9 cellular contexts compared by ENCODE assay signal in the genomic region with DNA sequence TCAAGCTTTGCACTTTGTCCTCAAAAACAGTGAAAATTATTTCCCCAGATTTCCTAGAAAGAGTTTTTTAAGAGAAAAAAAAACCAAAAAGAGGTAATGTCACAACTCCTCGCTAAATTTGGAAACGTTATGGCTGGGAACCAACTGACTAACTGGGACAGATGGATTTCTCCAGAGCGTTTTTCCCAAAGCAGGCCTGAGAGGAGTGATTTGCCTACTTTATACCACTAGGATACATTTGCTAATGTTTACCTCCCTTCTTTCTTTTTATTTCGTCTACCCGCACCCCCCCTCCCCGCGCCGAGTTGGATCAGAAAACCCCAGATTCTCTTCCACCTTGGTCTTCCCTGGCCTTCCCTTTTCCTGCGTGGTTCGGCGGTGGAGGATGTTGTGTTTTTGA. TPM values are rescaled to one million over a fixed set of nuclear protein-coding genes. Genes with fewer than 3 reads are reported as not detected.
DNase-seq lines count a peak whose midpoint lies in the region; ATAC-seq, FAIRE-seq and TF ChIP-seq lines count a peak whose summit lies in the region.
"Had no signal": no experiment of that assay in that cellular context is flagged by ENCODE, and none has a peak within 500 bp of the region (broad histone marks: within the 10 kb centered on the region; RNA-seq: fewer than 3 reads in every experiment).

No MANE protein-coding gene starts in this region.

- H3K4me1 Mint-ChIP-seq in brain, result peaks cover 91% of the 10 kb centered on the region

- H3K4me3 ChIP-seq in NB4 (ENCODE audit: low read depth, low read length), result peak overlapping the region; percentile 56
- H3K4me3 ChIP-seq in mesodermal cell (ENCODE audit: extremely low read depth, insufficient read depth, low read length, poor library complexity, severe bottlenecking), result peak overlapping the region; percentile 12

- FAIRE-seq in D721Med (lab: Jason Lieb, UNC), result no peak

- TF ChIP-seq CTCF in AG09319 (IDR thresholded peaks at IDR 0.05; ENCODE audit: low read depth, low read length), result no peak; the same call in 1 of the 2 replicates
- no peak for TF ChIP-seq CTCF in NB4 (IDR thresholded peaks at IDR 0.05; ENCODE audit: low read depth, low read length)
- peak; percentile 17 to 27 for TF ChIP-seq CTCF in brain (conservative IDR thresholded peaks at IDR 0.05)
- TF ChIP-seq CTCF in D721Med (IDR thresholded peaks at IDR 0.05; ENCODE audit: insufficient read depth, missing control alignments), result no peak

- no peaks in the 10 kb centered on the region for H3K27me3 Mint-ChIP-seq in brain

- peak; percentile 14 for DNase-seq in AG09319 (ENCODE audit: extremely low read depth, low read depth)
- no peak for DNase-seq in NB4 (ENCODE audit: low read depth)
- no peak for DNase-seq in cortex of kidney (lab: John Stamatoyannopoulos, UW)
- DNase-seq in D721Med (ENCODE audit: insufficient read length, low spot score), result no peak

- peak overlapping the region; percentile 89 to 100 (median 94) for H3K27ac Mint-ChIP-seq in brain

- H3K36me3 Mint-ChIP-seq in brain, result no peaks in the 10 kb centered on the region

- TF ChIP-seq POLR2A in NB4 (IDR thresholded peaks at IDR 0.05; ENCODE audit: extremely low read depth, insufficient read length), result no peak

- no peaks in the 10 kb centered on the region for H3K36me3 ChIP-seq in mesodermal cell (ENCODE audit: control insufficient read depth, insufficient read depth, low read length)

- WGBS in mesodermal cell (ENCODE audit: insufficient coverage in 2 of 2), 2 experiments, result 5 to 18% methylated on average over 2 to 3 of the region's 11 CpGs

- no peaks in the 10 kb centered on the region for H3K9me3 ChIP-seq in mesodermal cell (ENCODE audit: control insufficient read depth, low read length)

- peak overlapping the region; percentile 68 to 80 (median 78) for H3K4me3 Mint-ChIP-seq in brain

- H3K9me3 Mint-ChIP-seq in brain, result peaks cover 0 to 2% (median 0%) of the 10 kb centered on the region in 5 experiments

- ATAC-seq in HG02759 (IDR thresholded peaks at IDR 0.05; ENCODE audit: unreplicated experiment), result no peak
- no peak for ATAC-seq in GM19324 (IDR thresholded peaks at IDR 0.05; ENCODE audit: low FRiP score, unreplicated experiment)
- ATAC-seq: Panc1 had no signal

- H3K4me1 ChIP-seq in mesodermal cell (ENCODE audit: control insufficient read depth, insufficient read depth, low read length, poor library complexity, severe bottlenecking), result peaks cover 26% of the 10 kb centered on the region

- H3K27ac ChIP-seq in mesodermal cell (ENCODE audit: low read depth, low read length, severe bottlenecking), result peak overlapping the region; percentile 81

RNA-seq across cellular contexts. Expression of a gene that starts 7.2 kb away (rescaled TPM):
- 0.97 TPM for polyA plus RNA-seq in brain (ENCODE audit: insufficient read depth, low read depth, low replicate concordance)
- 0.26 TPM for polyA plus RNA-seq in mesodermal cell (2013, experiment 1 of 2)
- polyA plus RNA-seq in mesodermal cell (2013, experiment 2 of 2), result 0.61 TPM

RNA-seq across cellular contexts. Expression of a gene that starts 19.1 kb away (rescaled TPM):
- polyA plus RNA-seq in brain (ENCODE audit: insufficient read depth, low read depth, low replicate concordance), result 0.34 TPM
- polyA plus RNA-seq in mesodermal cell (2013, experiment 1 of 2), result 6.6 TPM
- polyA plus RNA-seq in mesodermal cell (2013, experiment 2 of 2), result 6.3 TPM

Comparison
In these comparisons a context has a peak if more than half of its experiments do, and no peak if none do; other contexts are left out.
1. CTCF ChIP-seq: peak in brain (2 of 2); none in AG09319 (single experiment), NB4 (single experiment) and D721Med (single experiment).